Comparison of ENCODE assay signal across 12 cellular contexts in the genomic region with DNA sequence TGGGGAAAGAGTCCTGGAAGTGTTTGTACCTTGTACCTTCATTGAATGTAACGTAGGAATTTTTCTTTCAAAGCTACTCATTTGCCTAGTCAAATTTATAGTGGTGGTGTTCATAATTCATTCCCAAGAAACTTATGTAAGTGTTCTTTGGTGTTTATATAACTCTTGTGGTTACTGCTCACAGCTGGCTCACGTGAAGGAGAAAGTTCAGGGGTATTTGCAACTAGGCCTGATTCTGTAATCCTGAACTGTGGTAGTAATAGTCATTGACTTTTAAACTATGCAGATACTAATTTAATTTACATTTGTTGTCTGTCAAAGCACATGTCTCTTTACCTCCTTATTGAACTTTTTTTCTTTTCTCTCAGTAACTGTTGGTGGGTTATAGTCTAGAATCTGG. TPM values are rescaled to one million over a fixed set of nuclear protein-coding genes. Genes with fewer than 3 reads are reported as not detected.
DNase-seq lines count a peak whose midpoint lies in the region; ATAC-seq, FAIRE-seq and TF ChIP-seq lines count a peak whose summit lies in the region.
"Had no signal": no experiment of that assay in that cellular context is flagged by ENCODE, and none has a peak within 500 bp of the region (broad histone marks: within the 10 kb centered on the region; RNA-seq: fewer than 3 reads in every experiment).

No MANE protein-coding gene starts in this region.

- H3K27me3 ChIP-seq in Karpas-422 (ENCODE audit: low read length) = no peaks in the 10 kb centered on the region
- H3K27me3 ChIP-seq in bronchial epithelial cell (ENCODE audit: control insufficient read depth, insufficient read depth, low read length) = no peaks in the 10 kb centered on the region
- no peaks in the 10 kb centered on the region for H3K27me3 ChIP-seq in suprapubic skin
- H3K27me3 ChIP-seq in Caco-2 (replicated peaks; ENCODE audit: control insufficient read depth, insufficient read depth, low read length) = no peaks in the 10 kb centered on the region

- H3K9me3 Mint-ChIP-seq in Caco-2 (ENCODE audit: unreplicated experiment) = no peaks in the 10 kb centered on the region
- H3K9me3 Mint-ChIP-seq: activated T-helper 17 cell treated with anti-CD3 and anti-CD28 coated beads, Interleukin-2, amount 50 U/mL, for 72 hours; natural killer cell had no signal

- H3K27ac ChIP-seq in Karpas-422 (ENCODE audit: low read length) = peak overlapping the region; percentile 32
- peak overlapping the region; percentile 77 for H3K27ac ChIP-seq in suprapubic skin

- H3K36me3 ChIP-seq in Karpas-422 (ENCODE audit: insufficient read depth, low read length) = no peaks in the 10 kb centered on the region
- H3K36me3 ChIP-seq in bronchial epithelial cell (ENCODE audit: control insufficient read depth, insufficient read depth, low read length) = no peaks in the 10 kb centered on the region
- H3K36me3 ChIP-seq in suprapubic skin = no peaks in the 10 kb centered on the region
- H3K36me3 ChIP-seq in Caco-2 (ENCODE audit: control insufficient read depth, insufficient read depth, low read length) = no peaks in the 10 kb centered on the region

- no peak overlapping the region for H2AFZ ChIP-seq in Karpas-422 (ENCODE audit: low read length)

- DNase-seq in Karpas-422 (no peak), bronchial epithelial cell (ENCODE audit: low read depth) (peak; percentile 13), left lobe of liver (ENCODE audit: low spot score) (peak; percentile 77), suprapubic skin (ENCODE audit: low spot score in 2 of 2) (no peak), Caco-2 (no peak), NOMO-1 treated with DMSO at 0.1 percent for 48 hours (lab: John Stamatoyannopoulos, UW; ENCODE audit: unreplicated experiment) (no peak), NCI-H146 (lab: John Stamatoyannopoulos, UW) (no peak), NCI-H2227 treated with DMSO at 0.1 percent for 48 hours (lab: John Stamatoyannopoulos, UW) (no peak)
- DNase-seq: activated CD4-positive, CD25-positive, alpha-beta regulatory T cell; natural killer cell; trophoblast cell had no signal

- CTCF ChIA-PET in Caco-2 (lab: Charles Lee) = no interaction called here

- H3K79me2 ChIP-seq in Karpas-422 (ENCODE audit: low read length) = peaks cover 69% of the 10 kb centered on the region

- peaks cover 2% of the 10 kb centered on the region for H3K36me3 Mint-ChIP-seq in Caco-2 (ENCODE audit: insufficient read depth, unreplicated experiment)
- H3K36me3 Mint-ChIP-seq: natural killer cell had no signal

- no peaks in the 10 kb centered on the region for H3K9me2 ChIP-seq in Karpas-422 (replicated peaks; ENCODE audit: insufficient read depth, low read length)

- no peaks in the 10 kb centered on the region for H3K9me3 ChIP-seq in Karpas-422 (ENCODE audit: low read length)
- no peaks in the 10 kb centered on the region for H3K9me3 ChIP-seq in suprapubic skin
- no peaks in the 10 kb centered on the region for H3K9me3 ChIP-seq in Caco-2

- H3K27ac Mint-ChIP-seq in Caco-2 (ENCODE audit: unreplicated experiment) = no peak overlapping the region

- TF ChIP-seq EP300 in suprapubic skin (IDR thresholded peaks at IDR 0.05) = no peak

- H3K4me1 Mint-ChIP-seq in Caco-2 (ENCODE audit: low read depth, unreplicated experiment) = peaks cover 15% of the 10 kb centered on the region

- 46% methylated on average over 2 of the region's 2 CpGs for WGBS in suprapubic skin

- FAIRE-seq in bronchial epithelial cell (lab: Jason Lieb, UNC) = no peak

- H3K27me3 Mint-ChIP-seq in Caco-2 (ENCODE audit: insufficient read depth, unreplicated experiment) = no peaks in the 10 kb centered on the region
- H3K27me3 Mint-ChIP-seq: activated T-helper 17 cell treated with anti-CD3 and anti-CD28 coated beads, Interleukin-2, amount 50 U/mL, for 72 hours had no signal

- H4K20me1 ChIP-seq in Karpas-422 (ENCODE audit: insufficient read depth, low read depth, low read length) = no peaks in the 10 kb centered on the region

- H3K4me3 ChIP-seq in Karpas-422 (ENCODE audit: low read length) (no peak overlapping the region), bronchial epithelial cell (ENCODE audit: low read depth, low read length) (no peak overlapping the region), suprapubic skin (no peak overlapping the region), Caco-2 (ENCODE audit: low read depth, low read length) (no peak overlapping the region)

- no peak overlapping the region for H3K9ac ChIP-seq in Karpas-422 (ENCODE audit: low read length)

- no TSS peak for BruUV-seq in Caco-2 (replicated peaks; lab: Mats Ljungman, UMichigan)

- peak overlapping the region; percentile 27 for H3K4me2 ChIP-seq in Karpas-422 (ENCODE audit: low read depth, low read length, poor library complexity, severe bottlenecking)

- TF ChIP-seq POLR2A in suprapubic skin (IDR thresholded peaks at IDR 0.05) = no peak

- no peak for TF ChIP-seq CTCF in bronchial epithelial cell (IDR thresholded peaks at IDR 0.05; ENCODE audit: insufficient read depth, low read length, severe bottlenecking)
- no peak for TF ChIP-seq CTCF in suprapubic skin (IDR thresholded peaks at IDR 0.05)
- no peak for TF ChIP-seq CTCF in Caco-2 (IDR thresholded peaks at IDR 0.05; ENCODE audit: insufficient read depth in 1 of 2, low read depth in 1 of 2, low read length in 1 of 2, severe bottlenecking in 1 of 2, unreplicated experiment in 1 of 2)

- peaks cover 34% of the 10 kb centered on the region for H3K4me1 ChIP-seq in Karpas-422 (ENCODE audit: low read length)
- H3K4me1 ChIP-seq in suprapubic skin = peaks cover 41% of the 10 kb centered on the region
- H3K4me1 ChIP-seq in Caco-2 = 0 out of 2 replicates have a peak, but pooled peaks cover 3% of the 10 kb centered on the region

- intact Hi-C loops in Caco-2 (cut with micrococcal nuclease; ENCODE audit: unreplicated experiment) = no loop called here

- H3K4me3 Mint-ChIP-seq in Caco-2 (ENCODE audit: unreplicated experiment) = no peak overlapping the region
- H3K4me3 Mint-ChIP-seq: activated T-helper 17 cell treated with anti-CD3 and anti-CD28 coated beads, Interleukin-2, amount 50 U/mL, for 72 hours; natural killer cell had no signal

- ATAC-seq in left lobe of liver = peak; percentile 32
- ATAC-seq: activated T-helper 17 cell treated with anti-CD3 and anti-CD28 coated beads, Interleukin-2, amount 50 U/mL, for 72 hours; natural killer cell had no signal

- POLR2A ChIA-PET in Caco-2 (lab: Charles Lee) = interaction anchor here (0.9 kb wide), 1 partner anchor 121 kb away, joined by 11 read pairs; the partner anchor contains the start of gene DCAF1

RNA-seq across cellular contexts. Expression of gene TEX264, which starts 50.5 kb away (rescaled TPM):
- total RNA-seq in Karpas-422 (2014; rRNA removed; shearing (Covaris generic); ENCODE audit: low replicate concordance) = 63.0 and 96.6 TPM in 2 replicates
- total RNA-seq in bronchial epithelial cell (36.1 and 52.9 TPM in 2 replicates), left lobe of liver (39.2 TPM), suprapubic skin (100 to 1,000 TPM in 3 of 4 donors, 10 to 100 TPM in 1; 52.3 to 137 (median 129) TPM), Caco-2 (2022) (32.4 and 37.9 TPM in 2 replicates)

Comparison
In these comparisons a context has a peak if more than half of its experiments do, and no peak if none do; other contexts are left out.
1. DNase-seq: peak in bronchial epithelial cell (single experiment) and left lobe of liver (single experiment); none in Karpas-422 (single experiment), suprapubic skin (0 of 2), Caco-2 (0 of 2), NOMO-1 treated with DMSO at 0.1 percent for 48 hours (single experiment), NCI-H146 (single experiment) and NCI-H2227 treated with DMSO at 0.1 percent for 48 hours (single experiment).